ENCODE assay signal across 14 cellular contexts in genomic region chr1:83794384-83794783, GRCh38.
DNase-seq lines count a peak whose midpoint lies in the region; ATAC-seq and TF ChIP-seq lines count a peak whose summit lies in the region.
"Had no signal": no experiment of that assay in that cellular context is flagged by ENCODE, and none has a peak within 500 bp of the region (broad histone marks: within the 10 kb centered on the region; RNA-seq: fewer than 3 reads in every experiment).

No MANE protein-coding gene starts in this region.

- no peak for DNase-seq in KG1 (lab: John Stamatoyannopoulos, UW)
- DNase-seq in activated effector memory CD4-positive, alpha-beta T cell treated with anti-CD3 and anti-CD28 coated beads, Interleukin-2, amount 50 U/mL, for 16 hours = no peak
- DNase-seq in upper lobe of right lung = no peak
- DNase-seq in activated T-helper 1 cell treated with anti-CD3 and anti-CD28 coated beads, Interleukin-12 subunit alpha, Interleukin-12 subunit beta, Interleukin-2, Interleukin-4 antibody, amounts not matched to agents 30 ng/mL and 10 ng/mL and 1 ng/mL, durations not matched to agents 14 hours and 24 hours and 36 hours (ENCODE audit: low spot score) = no peak
- DNase-seq: activated CD4-positive, alpha-beta T cell treated with anti-CD3 and anti-CD28 coated beads for 48 hours; activated T-cell treated with anti-CD3 and anti-CD28 coated beads, Interleukin-2, amount 50 U/mL, for 48 hours; Calu3; NCI-H2029 treated with DMSO at 0.1 percent for 48 hours had no signal

- H3K4me1 ChIP-seq in upper lobe of right lung = no peaks in the 10 kb centered on the region

- TF ChIP-seq CTCF in upper lobe of right lung (IDR thresholded peaks at IDR 0.05) = no peak

- H3K27ac ChIP-seq in upper lobe of right lung = no peak overlapping the region

- H3K36me3 ChIP-seq in upper lobe of right lung = no peaks in the 10 kb centered on the region

- no peaks in the 10 kb centered on the region for H3K4me1 Mint-ChIP-seq in activated T-helper 1 cell treated with anti-CD3 and anti-CD28 coated beads, Interleukin-12 subunit alpha, Interleukin-12 subunit beta, Interleukin-2, Interleukin-4 antibody, amounts not matched to agents 30 ng/mL and 10 ng/mL and 1 ng/mL, durations not matched to agents 14 hours and 24 hours and 36 hours (ENCODE audit: low read depth)

- no peaks in the 10 kb centered on the region for H3K9me3 ChIP-seq in upper lobe of right lung

- H3K9me3 Mint-ChIP-seq in activated T-helper 1 cell treated with anti-CD3 and anti-CD28 coated beads, Interleukin-12 subunit alpha, Interleukin-12 subunit beta, Interleukin-2, Interleukin-4 antibody, amounts not matched to agents 30 ng/mL and 10 ng/mL and 1 ng/mL, durations not matched to agents 14 hours and 24 hours and 36 hours = peaks cover 6% of the 10 kb centered on the region
- H3K9me3 Mint-ChIP-seq: dendritic cell treated with granulocyte-macrophage colony-stimulating factor and Interleukin-4, amounts not matched to agents 40 ng/mL and 50 ng/mL, for 4 days; nephron had no signal

- H3K27ac Mint-ChIP-seq in activated T-helper 1 cell treated with anti-CD3 and anti-CD28 coated beads, Interleukin-12 subunit alpha, Interleukin-12 subunit beta, Interleukin-2, Interleukin-4 antibody, amounts not matched to agents 30 ng/mL and 10 ng/mL and 1 ng/mL, durations not matched to agents 14 hours and 24 hours and 36 hours = no peak overlapping the region
- H3K27ac Mint-ChIP-seq: dendritic cell treated with granulocyte-macrophage colony-stimulating factor and Interleukin-4, amounts not matched to agents 40 ng/mL and 50 ng/mL, for 4 days; nephron had no signal

- intact Hi-C loops in upper lobe of right lung (cut with DNase I) = no loop called here
- intact Hi-C loops in activated T-helper 1 cell treated with anti-CD3 and anti-CD28 coated beads, Interleukin-12 subunit alpha, Interleukin-12 subunit beta, Interleukin-2, Interleukin-4 antibody, amounts not matched to agents 30 ng/mL and 10 ng/mL and 1 ng/mL, durations not matched to agents 14 hours and 24 hours and 36 hours (cut with micrococcal nuclease) = no loop called here

- ATAC-seq in GM18499 (IDR thresholded peaks at IDR 0.05; ENCODE audit: insufficient read depth, unreplicated experiment) (peak; percentile 83), GM19455 (IDR thresholded peaks at IDR 0.05; ENCODE audit: unreplicated experiment) (peak; percentile 72), HG02759 (IDR thresholded peaks at IDR 0.05; ENCODE audit: unreplicated experiment) (peak; percentile 81), HG03432 (IDR thresholded peaks at IDR 0.05; ENCODE audit: unreplicated experiment) (peak; percentile 95), upper lobe of right lung (no peak)

- no peak overlapping the region for H3K4me3 Mint-ChIP-seq in activated T-helper 1 cell treated with anti-CD3 and anti-CD28 coated beads, Interleukin-12 subunit alpha, Interleukin-12 subunit beta, Interleukin-2, Interleukin-4 antibody, amounts not matched to agents 30 ng/mL and 10 ng/mL and 1 ng/mL, durations not matched to agents 14 hours and 24 hours and 36 hours
- H3K4me3 Mint-ChIP-seq: dendritic cell treated with granulocyte-macrophage colony-stimulating factor and Interleukin-4, amounts not matched to agents 40 ng/mL and 50 ng/mL, for 4 days; nephron had no signal

- H3K27me3 ChIP-seq in upper lobe of right lung = no peaks in the 10 kb centered on the region

- H3K4me3 ChIP-seq in upper lobe of right lung = no peak overlapping the region

- no peaks in the 10 kb centered on the region for H3K36me3 Mint-ChIP-seq in activated T-helper 1 cell treated with anti-CD3 and anti-CD28 coated beads, Interleukin-12 subunit alpha, Interleukin-12 subunit beta, Interleukin-2, Interleukin-4 antibody, amounts not matched to agents 30 ng/mL and 10 ng/mL and 1 ng/mL, durations not matched to agents 14 hours and 24 hours and 36 hours (ENCODE audit: low read depth)

- H3K27me3 Mint-ChIP-seq in activated T-helper 1 cell treated with anti-CD3 and anti-CD28 coated beads, Interleukin-12 subunit alpha, Interleukin-12 subunit beta, Interleukin-2, Interleukin-4 antibody, amounts not matched to agents 30 ng/mL and 10 ng/mL and 1 ng/mL, durations not matched to agents 14 hours and 24 hours and 36 hours (ENCODE audit: insufficient read depth) = peaks cover 1% of the 10 kb centered on the region
- H3K27me3 Mint-ChIP-seq: dendritic cell treated with granulocyte-macrophage colony-stimulating factor and Interleukin-4, amounts not matched to agents 40 ng/mL and 50 ng/mL, for 4 days had no signal
